In genomic region chr7:99615989-99616358, GRCh38 we compare ENCODE assay signal across 8 cellular contexts. TPM values are rescaled to one million over a fixed set of nuclear protein-coding genes. Genes with fewer than 3 reads are reported as not detected.
DNase-seq lines count a peak whose midpoint lies in the region; ATAC-seq, FAIRE-seq and TF ChIP-seq lines count a peak whose summit lies in the region.

No MANE protein-coding gene starts in this region.

- H3K27me3 ChIP-seq in muscle layer of colon (ENCODE audit: control insufficient read depth in 1 of 2, insufficient read depth in 2 of 2, low read length in 2 of 2), result no peaks in the 10 kb centered on the region

- TF ChIP-seq POLR2A in A549 (IDR thresholded peaks at IDR 0.05; ENCODE audit: low read length), result no peak

- H3K4me3 Mint-ChIP-seq in HFFc6 (peak overlapping the region; percentile 95), MCF 10A (ENCODE audit: unreplicated experiment) (peak overlapping the region; percentile 90)

- TF ChIP-seq CTCF in A549 (IDR thresholded peaks at IDR 0.05) (no peak), HFFc6 (IDR thresholded peaks at IDR 0.05) (no peak), MCF 10A (IDR thresholded peaks at IDR 0.05; ENCODE audit: unreplicated experiment) (no peak)

- WGBS in A549 (ENCODE audit: missing lambda C conversion rate), result 91% methylated on average over 5 of the region's 5 CpGs

- H3K4me1 ChIP-seq in A549, result peaks cover 20% of the 10 kb centered on the region
- H3K4me1 ChIP-seq in muscle layer of colon (ENCODE audit: insufficient read depth, low read length), result peaks cover 12% of the 10 kb centered on the region

- DNase-seq in A549 (ENCODE audit: low read depth in 1 of 2, low spot score in 1 of 2) (no peak), HFFc6 (no peak), MCF 10A (ENCODE audit: unreplicated experiment) (no peak), NCI-H774 (lab: John Stamatoyannopoulos, UW) (no peak), cerebellar cortex (ENCODE audit: low spot score) (no peak)

- no TSS peak for BruUV-seq in MCF 10A (replicated peaks; lab: Mats Ljungman, UMichigan)

- peak overlapping the region; percentile 90 for H3K27ac Mint-ChIP-seq in HFFc6
- H3K27ac Mint-ChIP-seq in MCF 10A (ENCODE audit: low read depth, unreplicated experiment), result peak overlapping the region; percentile 93

- no peaks in the 10 kb centered on the region for H3K9me3 Mint-ChIP-seq in HFFc6
- H3K9me3 Mint-ChIP-seq in MCF 10A (ENCODE audit: unreplicated experiment), result no peaks in the 10 kb centered on the region

- TF ChIP-seq EP300 in A549 (IDR thresholded peaks at IDR 0.05), result no peak

- no peak overlapping the region for H3K9ac ChIP-seq in muscle layer of colon (ENCODE audit: low read length)

- no peak for ATAC-seq in A549
- no peak for ATAC-seq in GM19397 (IDR thresholded peaks at IDR 0.05; ENCODE audit: unreplicated experiment)
- no peak for ATAC-seq in HG03439 (IDR thresholded peaks at IDR 0.05; ENCODE audit: unreplicated experiment)

- H3K27me3 Mint-ChIP-seq in HFFc6 (ENCODE audit: insufficient read depth) (peaks cover 6% of the 10 kb centered on the region), MCF 10A (ENCODE audit: insufficient read depth, unreplicated experiment) (no peaks in the 10 kb centered on the region)

- H3K27ac ChIP-seq in A549 (peak overlapping the region; percentile 92 to 95), muscle layer of colon (ENCODE audit: low read depth, low read length) (peak overlapping the region; percentile 81)

- TF ChIP-seq RAD21 in A549 (conservative IDR thresholded peaks at IDR 0.05 in 1 of 2, IDR thresholded peaks at IDR 0.05 in 1 of 2), result no peak

- no peak for FAIRE-seq in A549 (lab: Jason Lieb, UNC)

- peaks cover 9% of the 10 kb centered on the region for H3K36me3 Mint-ChIP-seq in HFFc6 (ENCODE audit: low read depth)
- H3K36me3 Mint-ChIP-seq in MCF 10A (ENCODE audit: insufficient read depth, unreplicated experiment), result peaks cover 31% of the 10 kb centered on the region

- H3K36me3 ChIP-seq in muscle layer of colon (ENCODE audit: insufficient read depth, low read length), result peaks cover 30% of the 10 kb centered on the region

- no peaks in the 10 kb centered on the region for H3K9me3 ChIP-seq in A549
- no peaks in the 10 kb centered on the region for H3K9me3 ChIP-seq in muscle layer of colon (ENCODE audit: low read length)

- intact Hi-C loops in MCF 10A (cut with micrococcal nuclease), result loop anchor here (1.0 to 10.0 kb wide), 4 partner anchors 58 to 221 kb away; partner anchors contain the start of genes ZKSCAN5, ZNF655 and ZNF789

- H3K4me2 ChIP-seq in A549, result peak overlapping the region; percentile 69

- H3K4me3 ChIP-seq in A549 (peak overlapping the region; percentile 85), muscle layer of colon (ENCODE audit: low read depth in 1 of 2, low read length in 2 of 2) (peak overlapping the region in 1 of 2 donors; percentile 97)

- POLR2A ChIA-PET in A549 (lab: Yijun Ruan, JAX) (interaction anchor here (1.0 to 2.5 kb wide), 12 partner anchors 15 to 400 kb away, joined by 3 to 20 read pairs (median 4); partner anchors contain the start of genes BUD31, FAM200A, TRIM4 and ZKSCAN1), MCF 10A (lab: Yijun Ruan, JAX) (interaction anchor here (0.8 to 4.3 kb wide), 21 partner anchors 9 to 405 kb away, joined by 3 to 55 read pairs (median 6); partner anchors contain the start of genes FAM200A, TRIM4, ZKSCAN5 and ZNF394)

- peaks cover 51% of the 10 kb centered on the region for H3K4me1 Mint-ChIP-seq in HFFc6 (ENCODE audit: low read depth)
- peaks cover 24% of the 10 kb centered on the region for H3K4me1 Mint-ChIP-seq in MCF 10A (ENCODE audit: insufficient read depth, unreplicated experiment)

- CTCF ChIA-PET in A549 (lab: Yijun Ruan, JAX), result interaction anchor here (0.6 to 3.3 kb wide), 30 partner anchors 9 to 374 kb away, joined by 3 to 22 read pairs (median 4); partner anchors contain the start of genes FAM200A, TMEM225B and ZNF655
- CTCF ChIA-PET in MCF 10A (lab: Yijun Ruan, JAX), result interaction anchor here (0.5 to 1.6 kb wide), 6 partner anchors 11 to 1748 kb away, joined by 3 to 8 read pairs (median 4); no protein-coding TSS in a partner anchor

TF ChIP-seq in A549, 52 proteins besides CTCF, POLR2A, EP300 and RAD21:
- TF ChIP-seq E2F6 (IDR thresholded peaks at IDR 0.05; ENCODE audit: borderline replicate concordance, low read depth) (no peak), SREBF2 (IDR thresholded peaks at IDR 0.05) (no peak), KDM5A (IDR thresholded peaks at IDR 0.05) (no peak), MAZ (IDR thresholded peaks at IDR 0.05; ENCODE audit: borderline replicate concordance, low read depth, low read length) (no peak), MYC (IDR thresholded peaks at IDR 0.05; ENCODE audit: borderline replicate concordance, low read length) (no peak), ATOH8 (CRISPR knock-in tag; IDR thresholded peaks at IDR 0.05; ENCODE audit: low read depth) (no peak), HOXB13 (CRISPR knock-in tag; IDR thresholded peaks at IDR 0.05; ENCODE audit: low read depth) (no peak), NR3C1 (IDR thresholded peaks at IDR 0.05) (no peak), JUN (IDR thresholded peaks at IDR 0.05) (no peak), NFE2L2 (conservative IDR thresholded peaks at IDR 0.05; ENCODE audit: low read length) (no peak), ESRRA (IDR thresholded peaks at IDR 0.05; ENCODE audit: borderline replicate concordance, low read length) (no peak), RCOR1 (IDR thresholded peaks at IDR 0.05; ENCODE audit: low read depth, low read length) (no peak), JUNB (IDR thresholded peaks at IDR 0.05) (no peak)

RNA-seq across cellular contexts. Expression of gene ZSCAN25, which starts 0.8 kb away (rescaled TPM):
- polyA plus RNA-seq in A549 (2011; rRNA removed) (9.3 and 10.1 TPM in 2 replicates), A549 (2017; fragmentation: RNase III; extraction: RNeasy Plus Mini Kit Qiagen cat#74134 plus additional on column Dnase treatment) (6.3 to 7.5 TPM (median 6.4 TPM) in 3 replicates)
- 6.6 and 8.1 TPM in 2 replicates for polyA plus RNA-seq in A549 (2012; cell fraction: cytosol; rRNA removed)
- polyA plus RNA-seq in A549 (2012; cell fraction: nucleus; rRNA removed), result 13.4 and 16.3 TPM in 2 replicates
- 16.8 and 19.2 TPM in 2 replicates for polyA minus RNA-seq in A549 (2011; rRNA and poly(A)+ RNA removed)
- total RNA-seq in HFFc6 (2021; fragmentation: NEBNext Ultra II Directional; extraction: Animal tissue kit (Norgen Biotek cat#: 25700)), result 10 to 100 TPM in 3 of 6 experiments, 1 to 10 TPM in 3; 9.3 to 12.6 (median 9.9) TPM
- total RNA-seq in MCF 10A (2022), result 17.6 and 20.9 TPM in 2 replicates

RNA-seq across cellular contexts. Expression of gene TMEM225B, which starts 17.9 kb away (rescaled TPM):
- polyA plus RNA-seq in A549 (2011; rRNA removed) (5.4 and 7.7 TPM in 2 replicates), A549 (2017; fragmentation: RNase III; extraction: RNeasy Plus Mini Kit Qiagen cat#74134 plus additional on column Dnase treatment) (0.59 to 0.70 TPM (median 0.59 TPM) in 3 replicates)
- polyA plus RNA-seq in A549 (2012; cell fraction: cytosol; rRNA removed), result 0.86 and 0.96 TPM in 2 replicates
- polyA plus RNA-seq in A549 (2012; cell fraction: nucleus; rRNA removed), result 2.2 and 3.5 TPM in 2 replicates
- 6.9 and 7.6 TPM in 2 replicates for polyA minus RNA-seq in A549 (2011; rRNA and poly(A)+ RNA removed)
- 1 to 10 TPM in 1 of 6 experiments, under 1 TPM in 5; 0.24 to 1.4 (median 0.52) TPM for total RNA-seq in HFFc6 (2021; fragmentation: NEBNext Ultra II Directional; extraction: Animal tissue kit (Norgen Biotek cat#: 25700))
- 0.70 and 0.96 TPM in 2 replicates for total RNA-seq in MCF 10A (2022)

RNA-seq across cellular contexts. Expression of gene ZNF655, which starts 57.5 kb away (rescaled TPM):
- polyA plus RNA-seq in A549 (2011; rRNA removed) (78.4 and 85.1 TPM in 2 replicates), A549 (2017; fragmentation: RNase III; extraction: RNeasy Plus Mini Kit Qiagen cat#74134 plus additional on column Dnase treatment) (56.1 to 67.8 TPM (median 56.5 TPM) in 3 replicates)
- 54.4 and 57.0 TPM in 2 replicates for polyA plus RNA-seq in A549 (2012; cell fraction: cytosol; rRNA removed)
- 101 and 109 TPM in 2 replicates for polyA plus RNA-seq in A549 (2012; cell fraction: nucleus; rRNA removed)
- polyA minus RNA-seq in A549 (2011; rRNA and poly(A)+ RNA removed), result 61.0 and 62.3 TPM in 2 replicates
- total RNA-seq in HFFc6 (2021; fragmentation: NEBNext Ultra II Directional; extraction: Animal tissue kit (Norgen Biotek cat#: 25700)), result 10 to 100 TPM; 38.6 to 50.0 (median 43.5) TPM
- total RNA-seq in MCF 10A (2022), result 85.2 and 89.9 TPM in 2 replicates
